Comparison of ENCODE assay signal across 1 cellular context in the genomic region with DNA sequence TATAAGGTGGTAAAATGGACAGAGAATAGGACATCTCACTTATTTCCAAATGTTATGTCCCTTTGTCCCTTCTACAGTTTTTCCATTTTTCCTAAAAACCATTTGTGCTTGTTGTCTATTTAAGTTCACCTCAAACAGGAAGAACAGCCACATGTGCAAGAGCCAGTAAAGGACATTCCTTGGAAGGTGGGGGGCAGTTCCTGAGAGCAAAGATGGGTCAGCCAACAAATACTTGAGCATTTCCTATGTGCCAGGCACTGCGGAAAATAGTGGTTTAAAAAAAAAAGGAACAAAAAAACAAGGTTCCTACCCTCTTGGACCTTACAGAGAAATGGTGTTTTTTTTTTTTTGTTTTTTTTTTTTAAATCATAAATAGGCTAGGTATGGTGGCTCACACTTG.
TF ChIP-seq lines count a peak whose summit lies in the region.

No MANE protein-coding gene starts in this region.

TF ChIP-seq in endothelial cell of umbilical vein, 7 proteins besides CTCF, POLR2A, EP300 and RAD21:
- TF ChIP-seq POLR2AphosphoS5 (IDR thresholded peaks at IDR 0.05; ENCODE audit: insufficient read depth, low read depth, low read length) (peak; percentile 93), JUN (IDR thresholded peaks at IDR 0.05; ENCODE audit: borderline replicate concordance, insufficient read depth, insufficient read length, low read depth) (peak; percentile 18), GATA2 (IDR thresholded peaks at IDR 0.05; ENCODE audit: insufficient read depth, insufficient read length, low read depth, low read length) (no peak), EZH2 (IDR thresholded peaks at IDR 0.05; ENCODE audit: borderline replicate concordance, low read depth, low read length, severe bottlenecking) (no peak), FOS (IDR thresholded peaks at IDR 0.05; ENCODE audit: borderline replicate concordance, insufficient read depth, low read length) (peak; percentile 19), MYC (IDR thresholded peaks at IDR 0.05; ENCODE audit: low read depth, low read length) (peak; percentile 88)
